8 cellular contexts compared by ENCODE assay signal in the genomic region with DNA sequence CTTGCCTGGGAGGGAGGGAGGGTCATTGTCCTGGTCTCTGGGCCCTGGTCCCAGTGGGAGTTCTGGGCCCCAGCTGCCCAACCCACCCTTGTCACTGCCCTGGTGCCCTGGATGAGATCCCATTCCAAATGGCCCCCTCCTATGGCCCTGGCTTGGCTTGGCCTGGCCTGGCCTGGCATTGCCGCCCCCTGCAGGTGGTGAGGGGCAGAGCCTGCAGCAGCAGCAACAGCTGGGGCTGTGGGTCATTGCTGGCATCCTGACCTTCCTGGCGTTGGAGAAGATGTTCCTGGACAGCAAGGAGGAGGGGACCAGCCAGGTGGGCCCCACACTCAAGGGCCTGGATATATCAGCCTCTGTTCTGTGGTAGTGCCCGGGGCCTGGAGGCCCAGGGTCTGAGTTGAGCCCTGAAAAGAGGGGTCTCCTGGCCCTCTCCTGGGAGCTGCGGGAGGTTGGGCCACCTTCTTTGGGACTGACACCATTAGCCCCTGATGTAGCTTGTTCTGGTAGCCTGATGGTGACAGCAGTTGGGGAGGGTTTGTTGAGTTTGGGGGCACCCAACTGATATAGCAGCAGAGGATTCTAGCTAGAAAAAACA. TPM values are rescaled to one million over a fixed set of nuclear protein-coding genes. Genes with fewer than 3 reads are reported as not detected.
A peak's percentile ranks its signal among the peaks of the same experiment; 100 is the strongest.
DNase-seq lines count a peak whose midpoint lies in the region; ATAC-seq and TF ChIP-seq lines count a peak whose summit lies in the region.

No MANE protein-coding gene starts in this region.

- H3K9me3 Mint-ChIP-seq in mesothelial cell of epicardium: no peaks in the 10 kb centered on the region

- DNase-seq in AG10803 (ENCODE audit: low read depth): peak; percentile 39
- DNase-seq in GM13977 (ENCODE audit: low spot score): peak; percentile 76
- peak in 4 of 5 donors; percentile 35 to 54 (median 40) for DNase-seq in T-helper 1 cell
- DNase-seq in mammary epithelial cell: no peak
- no peak for DNase-seq in mesothelial cell of epicardium (ENCODE audit: low spot score in 2 of 2, unreplicated experiment in 2 of 2)
- no peak for DNase-seq in NCI-H345 (lab: John Stamatoyannopoulos, UW)
- no peak for DNase-seq in cerebellum (ENCODE audit: low spot score)

- no peaks in the 10 kb centered on the region for H3K27me3 Mint-ChIP-seq in mesothelial cell of epicardium (ENCODE audit: low read depth)

- H3K4me1 ChIP-seq in mammary epithelial cell (ENCODE audit: insufficient read depth, low read length): peaks cover 61% of the 10 kb centered on the region

- TF ChIP-seq CTCF in AG10803 (conservative IDR thresholded peaks at IDR 0.05; ENCODE audit: low read length) (peak; percentile 65), GM13977 (IDR thresholded peaks at IDR 0.05; ENCODE audit: extremely low read depth, insufficient read depth, missing control alignments) (peak; percentile 98), mammary epithelial cell (conservative IDR thresholded peaks at IDR 0.05 in 1 of 2, IDR thresholded peaks at IDR 0.05 in 1 of 2; ENCODE audit: extremely low read depth in 1 of 2, insufficient read depth in 1 of 2, low read depth in 1 of 2, low read length in 2 of 2) (peak; percentile 81 to 84), mesothelial cell of epicardium (IDR thresholded peaks at IDR 0.05; ENCODE audit: unreplicated experiment) (peak; percentile 21)

- dilution Hi-C loops in mammary epithelial cell (cut with HindIII; ENCODE audit: low sequenced_read_pairs): no loop called here

- H3K27me3 ChIP-seq in mammary epithelial cell (ENCODE audit: insufficient read depth, low read length): no peaks in the 10 kb centered on the region

- H3K4me3 ChIP-seq in AG10803 (ENCODE audit: low read length) (no peak overlapping the region), mammary epithelial cell (replicated peaks in 1 of 3; ENCODE audit: insufficient read depth in 1 of 3, low read depth in 2 of 3, low read length in 3 of 3) (no peak overlapping the region)

- intact Hi-C loops in mammary epithelial cell (cut with micrococcal nuclease): loop anchor here (1.0 kb wide), 1 partner anchor 38 kb away; no protein-coding TSS in a partner anchor

- peaks cover 2% of the 10 kb centered on the region for H3K36me3 Mint-ChIP-seq in mesothelial cell of epicardium

- no peak overlapping the region for H3K9ac ChIP-seq in mammary epithelial cell (ENCODE audit: insufficient read depth, low read length)

- H3K36me3 ChIP-seq in mammary epithelial cell (ENCODE audit: insufficient read depth, low read length): peaks cover 2% of the 10 kb centered on the region

- H3K27ac ChIP-seq in mammary epithelial cell (ENCODE audit: insufficient read depth, low read depth, low read length): no peak overlapping the region

- in situ Hi-C loops in GM13977 (cut with MboI; ENCODE audit: low pct_unique_long_range_greater_than_20kb, low sequenced_read_pairs, unreplicated experiment): loop anchor here (25.0 kb wide), 1 partner anchor 700 kb away; no protein-coding TSS in a partner anchor
- in situ Hi-C loops in mammary epithelial cell (cut with MboI; ENCODE audit: low sequenced_read_pairs in 2 of 2): no loop called here

- no peak overlapping the region for H3K4me2 ChIP-seq in mammary epithelial cell (ENCODE audit: insufficient read depth, low read depth, low read length)

- H3K4me3 Mint-ChIP-seq in mesothelial cell of epicardium: no peak overlapping the region

- no peak for ATAC-seq in HG02981 (IDR thresholded peaks at IDR 0.05; ENCODE audit: unreplicated experiment)

- CTCF ChIA-PET in mammary epithelial cell (lab: Charles Lee; ENCODE audit: low non-redundant PET): interaction anchor here (0.6 to 0.7 kb wide), 3 partner anchors 14 to 43 kb away, joined by 3 to 7 read pairs (median 3); no protein-coding TSS in a partner anchor

- no peak overlapping the region for H2AFZ ChIP-seq in mammary epithelial cell (ENCODE audit: low read depth, low read length)

- H3K27ac Mint-ChIP-seq in mesothelial cell of epicardium: no peak overlapping the region

- peaks cover 55% of the 10 kb centered on the region for H3K79me2 ChIP-seq in mammary epithelial cell (ENCODE audit: insufficient read depth, low read length)

- no peaks in the 10 kb centered on the region for H3K9me3 ChIP-seq in mammary epithelial cell (replicated peaks; ENCODE audit: insufficient read depth, low read length)

- H3K4me1 Mint-ChIP-seq in mesothelial cell of epicardium: peaks cover 29% of the 10 kb centered on the region

- BruUV-seq in mammary epithelial cell (replicated peaks; lab: Mats Ljungman, UMichigan): no TSS peak

- 100% methylated on average over 2 of the region's 4 CpGs for WGBS in mammary epithelial cell (ENCODE audit: low coverage, missing lambda C conversion rate)

- no peaks in the 10 kb centered on the region for H4K20me1 ChIP-seq in mammary epithelial cell (ENCODE audit: insufficient read depth, low read length)

RNA-seq across cellular contexts. Expression of a gene that starts 3.9 kb away (rescaled TPM):
- total RNA-seq in mammary epithelial cell: 10 to 100 TPM; 55.5 to 97.2 TPM
- polyA plus RNA-seq in mammary epithelial cell: 57.1 TPM
- polyA minus RNA-seq in mammary epithelial cell: 31.6 TPM
- total RNA-seq in mesothelial cell of epicardium: 62.6 to 69.8 TPM (median 69.5 TPM) in 3 replicates
- 10.7 TPM for total RNA-seq in cerebellum

RNA-seq across cellular contexts. Expression of a gene that starts 14.0 kb away (rescaled TPM):
- 100 to 1,000 TPM in 1 of 2 donors, 10 to 100 TPM in 1; 72.7 to 142 TPM for total RNA-seq in mammary epithelial cell
- 168 TPM for polyA plus RNA-seq in mammary epithelial cell
- 202 TPM for polyA minus RNA-seq in mammary epithelial cell
- 88.9 to 97.2 TPM (median 91.7 TPM) in 3 replicates for total RNA-seq in mesothelial cell of epicardium
- total RNA-seq in cerebellum: 55.3 TPM

RNA-seq across cellular contexts. Expression of a gene that starts 33.9 kb away (rescaled TPM):
- total RNA-seq in mammary epithelial cell: not detected
- not detected for polyA plus RNA-seq in mammary epithelial cell
- not detected for polyA minus RNA-seq in mammary epithelial cell
- 0.36 to 0.51 TPM in 2 of 3 replicates, not detected in the other for total RNA-seq in mesothelial cell of epicardium
- total RNA-seq in cerebellum: 1.2 TPM

RNA-seq across cellular contexts. Expression of a gene that starts 36.7 kb away (rescaled TPM):
- total RNA-seq in mammary epithelial cell (under 1 TPM; 0.17 to 0.99 TPM), mesothelial cell of epicardium (0.27 to 0.31 TPM (median 0.31 TPM) in 3 replicates), cerebellum (not detected)
- 0.05 TPM for polyA plus RNA-seq in mammary epithelial cell
- polyA minus RNA-seq in mammary epithelial cell: not detected

RNA-seq across cellular contexts. Expression of a gene that starts 59.7 kb away (rescaled TPM):
- not detected for total RNA-seq in mammary epithelial cell
- not detected for polyA plus RNA-seq in mammary epithelial cell
- not detected for polyA minus RNA-seq in mammary epithelial cell
- not detected in 3 replicates for total RNA-seq in mesothelial cell of epicardium
- 0.18 TPM for total RNA-seq in cerebellum

Comparison
In these comparisons a context has a peak if more than half of its experiments do, and no peak if none do; other contexts are left out.
1. DNase-seq: peak in AG10803 (single experiment), GM13977 (single experiment) and T-helper 1 cell (4 of 5); none in mammary epithelial cell (single experiment), mesothelial cell of epicardium (0 of 2), NCI-H345 (single experiment) and cerebellum (single experiment).
2. CTCF ChIP-seq: peak in every context shown above with its lines; median percentile 98 in GM13977; 82 in mammary epithelial cell; 65 in AG10803; 21 in mesothelial cell of epicardium.